Comparison of ENCODE assay signal across 19 cellular contexts in the genomic region with DNA sequence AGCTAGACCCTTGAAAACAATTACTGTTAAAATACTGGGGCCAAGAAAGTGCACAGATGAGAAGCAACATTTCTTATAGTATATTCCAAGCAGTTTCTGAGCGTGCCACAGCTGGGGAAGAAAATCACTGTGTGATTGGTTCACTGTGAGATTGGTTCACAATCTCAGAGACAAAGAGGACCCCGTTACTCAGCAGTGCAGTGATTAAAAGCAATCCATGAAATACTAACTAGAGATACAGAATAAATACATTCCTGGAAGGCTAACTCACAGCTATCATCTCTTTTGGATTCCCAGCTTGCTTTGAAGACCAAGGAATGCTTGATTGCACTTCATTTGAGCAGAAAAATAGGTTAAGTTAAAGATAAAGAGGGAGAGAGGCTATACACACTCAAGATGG.
"Had no signal": no experiment of that assay in that cellular context is flagged by ENCODE, and none has a peak within 500 bp of the region (broad histone marks: within the 10 kb centered on the region; RNA-seq: fewer than 3 reads in every experiment).

No MANE protein-coding gene starts in this region.

- DNase-seq: effector memory CD8-positive, alpha-beta T cell; gastrocnemius medialis; kidney glomerular epithelial cell; mammary epithelial cell; naive thymus-derived CD8-positive, alpha-beta T cell; psoas muscle; right lobe of liver; stimulated activated CD4-positive, alpha-beta T cell treated with anti-CD3 and anti-CD28 coated beads, Interleukin-4, amount 100 ng/mL, for 1 hour; stimulated activated CD8-positive, alpha-beta memory T cell treated with anti-CD3 and anti-CD28 coated beads, Interleukin-4, amount 100 ng/mL, for 48 hours; stimulated activated naive CD8-positive, alpha-beta T cell treated with anti-CD3 and anti-CD28 coated beads, Interleukin-15, Interleukin-2, amounts not matched to agents 100 U/mL and 50 U/mL, for 24 hours; tibial artery; upper lobe of left lung; uterus had no signal

- H3K4me1 ChIP-seq: esophagus muscularis mucosa, gastrocnemius medialis, psoas muscle, right lobe of liver, tibial artery, upper lobe of left lung, uterus had no signal

- FAIRE-seq: islet of Langerhans had no signal

- H3K36me3 ChIP-seq: esophagus muscularis mucosa, gastrocnemius medialis, neutrophil, right lobe of liver, tibial artery, upper lobe of left lung, uterus had no signal

- H3K9me3 Mint-ChIP-seq: effector memory CD8-positive, alpha-beta T cell; naive thymus-derived CD8-positive, alpha-beta T cell; stimulated activated effector memory CD8-positive, alpha-beta T cell treated with anti-CD3 and anti-CD28 coated beads, Interleukin-12 subunit alpha, Interleukin-12 subunit beta, amount 100 ng/mL, for 72 hours had no signal

- ATAC-seq: effector memory CD8-positive, alpha-beta T cell; gastrocnemius medialis; left lobe of liver; naive thymus-derived CD8-positive, alpha-beta T cell; psoas muscle; right lobe of liver; stimulated activated effector memory CD8-positive, alpha-beta T cell treated with anti-CD3 and anti-CD28 coated beads, Interleukin-12 subunit alpha, Interleukin-12 subunit beta, amount 100 ng/mL, for 72 hours; stimulated activated naive CD8-positive, alpha-beta T cell treated with anti-CD3 and anti-CD28 coated beads, Interleukin-15, Interleukin-2, amounts not matched to agents 100 U/mL and 50 U/mL, for 24 hours had no signal

- H3K9me3 ChIP-seq: esophagus muscularis mucosa, gastrocnemius medialis, neutrophil, psoas muscle, right lobe of liver, tibial artery, upper lobe of left lung, uterus had no signal

- H3K4me1 Mint-ChIP-seq: stimulated activated effector memory CD8-positive, alpha-beta T cell treated with anti-CD3 and anti-CD28 coated beads, Interleukin-12 subunit alpha, Interleukin-12 subunit beta, amount 100 ng/mL, for 72 hours had no signal

- H3K36me3 Mint-ChIP-seq: naive thymus-derived CD8-positive, alpha-beta T cell; stimulated activated effector memory CD8-positive, alpha-beta T cell treated with anti-CD3 and anti-CD28 coated beads, Interleukin-12 subunit alpha, Interleukin-12 subunit beta, amount 100 ng/mL, for 72 hours had no signal

- H3K27me3 ChIP-seq: esophagus muscularis mucosa, gastrocnemius medialis, neutrophil, right lobe of liver, tibial artery, upper lobe of left lung, uterus had no signal

- H3K4me3 ChIP-seq: esophagus muscularis mucosa, gastrocnemius medialis, psoas muscle, right lobe of liver, tibial artery, upper lobe of left lung, uterus had no signal

- H3K27me3 Mint-ChIP-seq: effector memory CD8-positive, alpha-beta T cell had no signal

- H3K27ac ChIP-seq: epithelial cell of prostate, esophagus muscularis mucosa, gastrocnemius medialis, psoas muscle, right lobe of liver, tibial artery, upper lobe of left lung, uterus had no signal

- H3K27ac Mint-ChIP-seq: effector memory CD8-positive, alpha-beta T cell; naive thymus-derived CD8-positive, alpha-beta T cell; stimulated activated effector memory CD8-positive, alpha-beta T cell treated with anti-CD3 and anti-CD28 coated beads, Interleukin-12 subunit alpha, Interleukin-12 subunit beta, amount 100 ng/mL, for 72 hours had no signal

- H3K4me3 Mint-ChIP-seq: effector memory CD8-positive, alpha-beta T cell; naive thymus-derived CD8-positive, alpha-beta T cell; stimulated activated effector memory CD8-positive, alpha-beta T cell treated with anti-CD3 and anti-CD28 coated beads, Interleukin-12 subunit alpha, Interleukin-12 subunit beta, amount 100 ng/mL, for 72 hours had no signal
